Comparison of ENCODE assay signal across 17 cellular contexts in the genomic region with DNA sequence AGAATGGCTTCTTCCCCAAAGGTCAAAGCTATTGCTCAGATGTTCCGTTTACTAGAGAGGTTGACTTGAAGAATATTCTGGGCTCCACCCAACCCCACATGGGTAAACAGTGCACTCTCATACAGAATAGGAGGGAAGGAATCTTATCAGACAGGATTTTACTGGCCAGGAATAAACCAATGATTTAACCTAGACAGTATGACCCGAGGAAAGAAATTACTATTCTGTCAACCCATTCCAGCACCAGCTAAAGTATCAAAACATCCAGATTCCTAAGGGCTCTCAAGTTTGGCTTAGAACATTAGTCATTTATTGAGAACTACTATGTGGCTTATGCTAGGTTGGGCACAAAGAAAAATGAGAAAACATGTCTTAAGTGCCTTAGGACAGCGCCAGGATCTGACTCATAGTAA.
DNase-seq lines count a peak whose midpoint lies in the region; ATAC-seq and TF ChIP-seq lines count a peak whose summit lies in the region.
"Had no signal": no experiment of that assay in that cellular context is flagged by ENCODE, and none has a peak within 500 bp of the region (broad histone marks: within the 10 kb centered on the region; RNA-seq: fewer than 3 reads in every experiment).

No MANE protein-coding gene starts in this region.

- H3K9ac ChIP-seq in fibroblast of lung (ENCODE audit: insufficient read depth, low read length), result no peak overlapping the region

- peak overlapping the region; percentile 81 to 96 (median 91) for H3K27ac Mint-ChIP-seq in CD14-positive monocyte
- no peak overlapping the region for H3K27ac Mint-ChIP-seq in naive thymus-derived CD4-positive, alpha-beta T cell
- H3K27ac Mint-ChIP-seq: stimulated activated effector memory CD8-positive, alpha-beta T cell treated with anti-CD3 and anti-CD28 coated beads, Interleukin-12 subunit alpha, Interleukin-12 subunit beta, amount 100 ng/mL, for 72 hours had no signal

- H3K9me3 Mint-ChIP-seq in CD14-positive monocyte, result no peaks in the 10 kb centered on the region
- H3K9me3 Mint-ChIP-seq in naive thymus-derived CD4-positive, alpha-beta T cell, result peaks cover 0 to 6% (median 0%) of the 10 kb centered on the region in 11 donors

- no peaks in the 10 kb centered on the region for H4K20me1 ChIP-seq in fibroblast of lung (ENCODE audit: control insufficient read depth, extremely low read depth, insufficient read depth, low read length)

- intact Hi-C loops in CD14-positive monocyte (cut with micrococcal nuclease), result loop anchor here (10.0 kb wide), 2 partner anchors 58 to 98 kb away; no protein-coding TSS in a partner anchor
- intact Hi-C loops in naive thymus-derived CD4-positive, alpha-beta T cell (cut with micrococcal nuclease), result no loop called here

- peak overlapping the region in 1 of 2 donors; percentile 28 for H3K4me3 Mint-ChIP-seq in CD14-positive monocyte
- no peak overlapping the region for H3K4me3 Mint-ChIP-seq in naive thymus-derived CD4-positive, alpha-beta T cell
- H3K4me3 Mint-ChIP-seq: stimulated activated effector memory CD8-positive, alpha-beta T cell treated with anti-CD3 and anti-CD28 coated beads, Interleukin-12 subunit alpha, Interleukin-12 subunit beta, amount 100 ng/mL, for 72 hours had no signal

- no peaks in the 10 kb centered on the region for H3K36me3 ChIP-seq in fibroblast of lung (ENCODE audit: control insufficient read depth, insufficient read depth, low read length)
- H3K36me3 ChIP-seq in naive thymus-derived CD4-positive, alpha-beta T cell (ENCODE audit: control insufficient read depth in 2 of 3, insufficient read depth in 3 of 3, low read length in 3 of 3), result no peaks in the 10 kb centered on the region
- H3K36me3 ChIP-seq in H7 (replicated peaks; ENCODE audit: control insufficient read depth, insufficient read depth, low read length), result no peaks in the 10 kb centered on the region
- H3K36me3 ChIP-seq: BE2C, gastrocnemius medialis had no signal

- H3K4me1 ChIP-seq in fibroblast of lung (ENCODE audit: control insufficient read depth, extremely low read depth, insufficient read depth, low read length), result no peaks in the 10 kb centered on the region
- H3K4me1 ChIP-seq in naive thymus-derived CD4-positive, alpha-beta T cell (ENCODE audit: control insufficient read depth in 2 of 2, insufficient read depth in 2 of 2, low read length in 2 of 2), result no peaks in the 10 kb centered on the region
- H3K4me1 ChIP-seq: BE2C, gastrocnemius medialis had no signal

- CTCF ChIA-PET in naive thymus-derived CD4-positive, alpha-beta T cell (lab: Charles Lee), result no interaction called here

- peak; percentile 26 for ATAC-seq in naive thymus-derived CD4-positive, alpha-beta T cell
- no peak for ATAC-seq in HG03039 (IDR thresholded peaks at IDR 0.05; ENCODE audit: unreplicated experiment)
- no peak for ATAC-seq in GM18909 (IDR thresholded peaks at IDR 0.05; ENCODE audit: poor library complexity, unreplicated experiment)
- ATAC-seq: stimulated activated effector memory CD8-positive, alpha-beta T cell treated with anti-CD3 and anti-CD28 coated beads, Interleukin-12 subunit alpha, Interleukin-12 subunit beta, amount 100 ng/mL, for 72 hours had no signal

- no peak overlapping the region for H3K4me2 ChIP-seq in fibroblast of lung (ENCODE audit: extremely low read depth, insufficient read depth, low read length)

- no peak overlapping the region for H2AFZ ChIP-seq in fibroblast of lung (ENCODE audit: low read length)

- DNase-seq in CD14-positive monocyte (ENCODE audit: low spot score), result peak; percentile 51
- DNase-seq in M059J (ENCODE audit: low read depth), result peak; percentile 46
- DNase-seq in fibroblast of lung (ENCODE audit: low read depth in 2 of 2), result peak; percentile 55 to 72
- DNase-seq in naive thymus-derived CD4-positive, alpha-beta T cell, result no peak
- DNase-seq in CD1c-positive myeloid dendritic cell (ENCODE audit: extremely low spot score), result no peak
- no peak for DNase-seq in H7
- DNase-seq: activated CD4-positive, CD25-positive, alpha-beta regulatory T cell; activated CD8-positive, alpha-beta memory T cell treated with anti-CD3 and anti-CD28 coated beads, Interleukin-2, amount 50 U/mL, for 4 hours; activated naive CD4-positive, alpha-beta T cell treated with anti-CD3 and anti-CD28 coated beads, Interleukin-2, amount 50 U/mL, for 16 hours; BE2C; gastrocnemius medialis; NCI-H2081; stimulated activated CD4-positive, alpha-beta T cell treated with anti-CD3 and anti-CD28 coated beads, Interleukin-4, amount 100 ng/mL, for 24 hours had no signal

- H3K36me3 Mint-ChIP-seq in CD14-positive monocyte, result peaks cover 9 to 10% of the 10 kb centered on the region in 2 donors
- no peaks in the 10 kb centered on the region for H3K36me3 Mint-ChIP-seq in naive thymus-derived CD4-positive, alpha-beta T cell
- H3K36me3 Mint-ChIP-seq: stimulated activated effector memory CD8-positive, alpha-beta T cell treated with anti-CD3 and anti-CD28 coated beads, Interleukin-12 subunit alpha, Interleukin-12 subunit beta, amount 100 ng/mL, for 72 hours had no signal

- H3K4me3 ChIP-seq in fibroblast of lung (replicated peaks in 1 of 4; ENCODE audit: control extremely low read depth in 1 of 4, insufficient read depth in 1 of 4, low read depth in 3 of 4, low read length in 4 of 4) (no peak overlapping the region), H7 (ENCODE audit: insufficient read depth, low read depth, low read length) (no peak overlapping the region)
- H3K4me3 ChIP-seq in naive thymus-derived CD4-positive, alpha-beta T cell (ENCODE audit: low read length), result no peak overlapping the region
- H3K4me3 ChIP-seq: coronary artery, gastrocnemius medialis had no signal

- no peak overlapping the region for H3K27ac ChIP-seq in fibroblast of lung (ENCODE audit: insufficient read depth, low read length)
- H3K27ac ChIP-seq in naive thymus-derived CD4-positive, alpha-beta T cell (ENCODE audit: low read depth, low read length), result no peak overlapping the region
- H3K27ac ChIP-seq: gastrocnemius medialis had no signal

- no peaks in the 10 kb centered on the region for H3K79me2 ChIP-seq in fibroblast of lung (ENCODE audit: control insufficient read depth, insufficient read depth, low read length)

- H3K9me3 ChIP-seq in fibroblast of lung (ENCODE audit: control insufficient read depth, insufficient read depth, low read depth, low read length), result no peaks in the 10 kb centered on the region
- H3K9me3 ChIP-seq in naive thymus-derived CD4-positive, alpha-beta T cell (ENCODE audit: control insufficient read depth in 2 of 3, low read length in 3 of 3), result no peaks in the 10 kb centered on the region
- H3K9me3 ChIP-seq: BE2C, gastrocnemius medialis had no signal

- no peak for TF ChIP-seq CTCF in CD14-positive monocyte (IDR thresholded peaks at IDR 0.05)
- TF ChIP-seq CTCF in fibroblast of lung (conservative IDR thresholded peaks at IDR 0.05 in 1 of 2, IDR thresholded peaks at IDR 0.05 in 1 of 2; ENCODE audit: low read depth in 1 of 2, low read length in 2 of 2), result no peak

- H3K27me3 ChIP-seq in fibroblast of lung (ENCODE audit: control insufficient read depth, insufficient read depth, low read length) (no peaks in the 10 kb centered on the region), H7 (ENCODE audit: control insufficient read depth, insufficient read depth, low read length) (no peaks in the 10 kb centered on the region)
- no peaks in the 10 kb centered on the region for H3K27me3 ChIP-seq in naive thymus-derived CD4-positive, alpha-beta T cell (ENCODE audit: control insufficient read depth in 2 of 2, insufficient read depth in 2 of 2, low read length in 2 of 2)
- H3K27me3 ChIP-seq: BE2C, gastrocnemius medialis had no signal

- peaks cover 32% of the 10 kb centered on the region for H3K4me1 Mint-ChIP-seq in CD14-positive monocyte
- no peaks in the 10 kb centered on the region for H3K4me1 Mint-ChIP-seq in naive thymus-derived CD4-positive, alpha-beta T cell
- H3K4me1 Mint-ChIP-seq: stimulated activated effector memory CD8-positive, alpha-beta T cell treated with anti-CD3 and anti-CD28 coated beads, Interleukin-12 subunit alpha, Interleukin-12 subunit beta, amount 100 ng/mL, for 72 hours had no signal

- peaks cover 0 to 1% (median 0%) of the 10 kb centered on the region in 3 donors for H3K27me3 Mint-ChIP-seq in CD14-positive monocyte (ENCODE audit: low read depth in 3 of 3)
- H3K27me3 Mint-ChIP-seq in naive thymus-derived CD4-positive, alpha-beta T cell, result peaks cover 0 to 3% (median 0%) of the 10 kb centered on the region in 5 donors

- POLR2A ChIA-PET in naive thymus-derived CD4-positive, alpha-beta T cell (lab: Charles Lee), result no interaction called here

Comparison
In these comparisons a context has a peak if more than half of its experiments do, and no peak if none do; other contexts are left out.
1. DNase-seq: peak in CD14-positive monocyte (single experiment), M059J (single experiment) and fibroblast of lung (2 of 2); none in naive thymus-derived CD4-positive, alpha-beta T cell (0 of 9), CD1c-positive myeloid dendritic cell (single experiment) and H7 (single experiment).
2. H3K27ac Mint-ChIP-seq: peak in CD14-positive monocyte (7 of 7); none in naive thymus-derived CD4-positive, alpha-beta T cell (0 of 9).
3. intact Hi-C loops: an anchor here in CD14-positive monocyte (10.0 kb wide); none called in naive thymus-derived CD4-positive, alpha-beta T cell.